ENCODE assay signal across 8 cellular contexts in genomic region chr2:190578158-190579057, GRCh38. TPM values are rescaled to one million over a fixed set of nuclear protein-coding genes. Genes with fewer than 3 reads are reported as not detected.
DNase-seq lines count a peak whose midpoint lies in the region; ATAC-seq, FAIRE-seq and TF ChIP-seq lines count a peak whose summit lies in the region.

No MANE protein-coding gene starts in this region.

- ATAC-seq in GM18502 (IDR thresholded peaks at IDR 0.05; ENCODE audit: poor library complexity, unreplicated experiment) = no peak

- H3K79me2 ChIP-seq in mesendoderm (ENCODE audit: control insufficient read depth, insufficient read depth, low read length) = no peaks in the 10 kb centered on the region

- H3K27me3 Mint-ChIP-seq in mesothelial cell of epicardium (ENCODE audit: low read depth) (no peaks in the 10 kb centered on the region), glutamatergic neuron (ENCODE audit: unreplicated experiment) (no peaks in the 10 kb centered on the region)

- no peak overlapping the region for H4K5ac ChIP-seq in mesendoderm (ENCODE audit: low read length)

- H3K36me3 Mint-ChIP-seq in mesothelial cell of epicardium (no peaks in the 10 kb centered on the region), glutamatergic neuron (ENCODE audit: unreplicated experiment) (no peaks in the 10 kb centered on the region)

- no peak overlapping the region for H3K56ac ChIP-seq in mesendoderm (ENCODE audit: low read length)

- no peaks in the 10 kb centered on the region for H3K79me1 ChIP-seq in mesendoderm (ENCODE audit: low read length)

- no peak overlapping the region for H2BK120ac ChIP-seq in mesendoderm (ENCODE audit: low read depth, low read length)

- H3K36me3 ChIP-seq in MG63 (no peaks in the 10 kb centered on the region), bronchial epithelial cell (ENCODE audit: control insufficient read depth, insufficient read depth, low read length) (no peaks in the 10 kb centered on the region), mesendoderm (ENCODE audit: control insufficient read depth, insufficient read depth, low read length) (no peaks in the 10 kb centered on the region)

- no peak overlapping the region for H2BK5ac ChIP-seq in mesendoderm (ENCODE audit: low read length)

- no peaks in the 10 kb centered on the region for H3K9me3 ChIP-seq in MG63

- H3K27ac Mint-ChIP-seq in mesothelial cell of epicardium = peak overlapping the region; percentile 68
- no peak overlapping the region for H3K27ac Mint-ChIP-seq in glutamatergic neuron (ENCODE audit: unreplicated experiment)

- FAIRE-seq in bronchial epithelial cell (lab: Jason Lieb, UNC) = peak; percentile 86

- WGBS in mesendoderm (ENCODE audit: extremely low coverage, insufficient coverage, low lambda C conversion rate) = 100% methylated on average over 1 of the region's 6 CpGs

- H3K4me3 ChIP-seq in MG63 (no peak overlapping the region), bronchial epithelial cell (ENCODE audit: low read depth, low read length) (no peak overlapping the region), mesendoderm (ENCODE audit: low read length) (no peak overlapping the region)

- no peak overlapping the region for H3K18ac ChIP-seq in mesendoderm (ENCODE audit: low read length)

- DNase-seq in EH (ENCODE audit: low read depth) (peak; percentile 79), MG63 (peak; percentile 77), bronchial epithelial cell (ENCODE audit: low read depth) (peak; percentile 90), mesothelial cell of epicardium (ENCODE audit: low spot score in 2 of 2, unreplicated experiment in 2 of 2) (no peak), glutamatergic neuron (no peak), mesendoderm (no peak), medulla oblongata (ENCODE audit: extremely low spot score) (no peak)

- no peak overlapping the region for H4K8ac ChIP-seq in mesendoderm (ENCODE audit: low read depth, low read length)

- H3K4ac ChIP-seq in mesendoderm (ENCODE audit: low read depth, low read length) = no peak overlapping the region

- H3K27me3 ChIP-seq in MG63 (no peaks in the 10 kb centered on the region), bronchial epithelial cell (ENCODE audit: control insufficient read depth, insufficient read depth, low read length) (no peaks in the 10 kb centered on the region), mesendoderm (ENCODE audit: insufficient read depth, low read length, poor library complexity) (no peaks in the 10 kb centered on the region)

- no peak overlapping the region for H3K9ac ChIP-seq in mesendoderm (ENCODE audit: low read length)

- no peak overlapping the region for H2AK5ac ChIP-seq in mesendoderm (ENCODE audit: low read length)

- H3K9me3 Mint-ChIP-seq in mesothelial cell of epicardium = no peaks in the 10 kb centered on the region
- no peaks in the 10 kb centered on the region for H3K9me3 Mint-ChIP-seq in glutamatergic neuron (ENCODE audit: unreplicated experiment)

- no peak overlapping the region for H3K27ac ChIP-seq in mesendoderm (ENCODE audit: low read depth, low read length)

- H3K4me3 Mint-ChIP-seq in mesothelial cell of epicardium (no peak overlapping the region), glutamatergic neuron (ENCODE audit: unreplicated experiment) (no peak overlapping the region)

- peaks cover 37% of the 10 kb centered on the region for H3K4me1 Mint-ChIP-seq in mesothelial cell of epicardium
- H3K4me1 Mint-ChIP-seq in glutamatergic neuron (ENCODE audit: low read depth, unreplicated experiment) = peaks cover 8% of the 10 kb centered on the region

- no peak overlapping the region for H3K4me2 ChIP-seq in mesendoderm (ENCODE audit: low read length)

- no peak overlapping the region for H2BK15ac ChIP-seq in mesendoderm (replicated peaks; ENCODE audit: low read depth)

- H3K4me1 ChIP-seq in mesendoderm (ENCODE audit: control insufficient read depth, low read depth, low read length) = no peaks in the 10 kb centered on the region

- no peak overlapping the region for H3K23ac ChIP-seq in mesendoderm (ENCODE audit: low read length)

- no peak for TF ChIP-seq CTCF in bronchial epithelial cell (IDR thresholded peaks at IDR 0.05; ENCODE audit: insufficient read depth, low read length, severe bottlenecking)
- no peak for TF ChIP-seq CTCF in mesothelial cell of epicardium (IDR thresholded peaks at IDR 0.05; ENCODE audit: unreplicated experiment)
- TF ChIP-seq CTCF in glutamatergic neuron (IDR thresholded peaks at IDR 0.05; ENCODE audit: partially characterized antibody, unreplicated experiment) = no peak

RNA-seq across cellular contexts. Expression of gene NEMP2, which starts 43.9 kb away (rescaled TPM):
- 7.0 and 9.2 TPM in 2 replicates for total RNA-seq in MG63 (2014; rRNA removed; shearing (Covaris generic); ENCODE audit: low replicate concordance)
- total RNA-seq in bronchial epithelial cell (1.8 and 1.9 TPM in 2 replicates), mesothelial cell of epicardium (17.6 to 21.1 TPM (median 18.9 TPM) in 3 replicates), glutamatergic neuron (ENCODE audit: unreplicated experiment) (2.1 TPM)
- 2.0 TPM for polyA plus RNA-seq in mesendoderm (2013, experiment 1 of 2)
- 2.2 TPM for polyA plus RNA-seq in mesendoderm (2013, experiment 2 of 2)

Comparison
In these comparisons a context has a peak if more than half of its experiments do, and no peak if none do; other contexts are left out.
1. DNase-seq: peak in EH (single experiment), MG63 (single experiment) and bronchial epithelial cell (single experiment); none in mesothelial cell of epicardium (0 of 2), glutamatergic neuron (single experiment), mesendoderm (single experiment) and medulla oblongata (single experiment).